ENCODE assay signal across 1 cellular context in the genomic region with DNA sequence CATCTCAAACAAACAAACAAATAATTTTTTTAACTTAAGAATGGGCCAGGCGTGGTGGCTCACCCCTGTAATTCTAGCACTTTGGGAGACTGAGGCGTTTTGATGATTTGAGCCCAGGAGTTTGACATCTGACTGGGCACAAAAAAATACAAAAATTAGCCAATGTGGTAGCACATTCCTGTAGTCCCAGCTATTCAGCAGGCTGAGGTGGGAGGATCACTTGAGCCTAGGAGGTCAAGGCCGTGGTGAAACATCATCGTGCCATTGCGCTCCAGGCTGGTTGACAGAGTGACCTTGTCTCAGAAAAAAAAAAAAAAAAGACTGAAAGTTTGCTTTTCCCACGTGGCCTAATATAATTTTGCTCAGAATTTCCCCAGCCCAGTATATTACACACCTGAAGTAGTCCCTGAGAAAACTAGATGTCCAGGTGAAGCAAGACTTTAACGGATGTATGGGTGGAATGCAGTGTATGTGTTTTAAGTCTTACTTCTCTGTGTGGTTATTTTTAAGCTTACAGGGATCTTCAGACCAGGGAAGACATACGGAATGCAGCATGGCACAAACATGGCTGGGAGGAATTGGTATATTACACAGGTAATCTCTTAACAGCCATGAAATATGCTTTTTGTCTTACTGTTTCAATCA.
TF ChIP-seq lines count a peak whose summit lies in the region.

No MANE protein-coding gene starts in this region.

TF ChIP-seq in HepG2, 621 proteins besides CTCF, POLR2A, EP300 and RAD21 (continued from another document and continues in another):
- TF ChIP-seq, protein P1, sequence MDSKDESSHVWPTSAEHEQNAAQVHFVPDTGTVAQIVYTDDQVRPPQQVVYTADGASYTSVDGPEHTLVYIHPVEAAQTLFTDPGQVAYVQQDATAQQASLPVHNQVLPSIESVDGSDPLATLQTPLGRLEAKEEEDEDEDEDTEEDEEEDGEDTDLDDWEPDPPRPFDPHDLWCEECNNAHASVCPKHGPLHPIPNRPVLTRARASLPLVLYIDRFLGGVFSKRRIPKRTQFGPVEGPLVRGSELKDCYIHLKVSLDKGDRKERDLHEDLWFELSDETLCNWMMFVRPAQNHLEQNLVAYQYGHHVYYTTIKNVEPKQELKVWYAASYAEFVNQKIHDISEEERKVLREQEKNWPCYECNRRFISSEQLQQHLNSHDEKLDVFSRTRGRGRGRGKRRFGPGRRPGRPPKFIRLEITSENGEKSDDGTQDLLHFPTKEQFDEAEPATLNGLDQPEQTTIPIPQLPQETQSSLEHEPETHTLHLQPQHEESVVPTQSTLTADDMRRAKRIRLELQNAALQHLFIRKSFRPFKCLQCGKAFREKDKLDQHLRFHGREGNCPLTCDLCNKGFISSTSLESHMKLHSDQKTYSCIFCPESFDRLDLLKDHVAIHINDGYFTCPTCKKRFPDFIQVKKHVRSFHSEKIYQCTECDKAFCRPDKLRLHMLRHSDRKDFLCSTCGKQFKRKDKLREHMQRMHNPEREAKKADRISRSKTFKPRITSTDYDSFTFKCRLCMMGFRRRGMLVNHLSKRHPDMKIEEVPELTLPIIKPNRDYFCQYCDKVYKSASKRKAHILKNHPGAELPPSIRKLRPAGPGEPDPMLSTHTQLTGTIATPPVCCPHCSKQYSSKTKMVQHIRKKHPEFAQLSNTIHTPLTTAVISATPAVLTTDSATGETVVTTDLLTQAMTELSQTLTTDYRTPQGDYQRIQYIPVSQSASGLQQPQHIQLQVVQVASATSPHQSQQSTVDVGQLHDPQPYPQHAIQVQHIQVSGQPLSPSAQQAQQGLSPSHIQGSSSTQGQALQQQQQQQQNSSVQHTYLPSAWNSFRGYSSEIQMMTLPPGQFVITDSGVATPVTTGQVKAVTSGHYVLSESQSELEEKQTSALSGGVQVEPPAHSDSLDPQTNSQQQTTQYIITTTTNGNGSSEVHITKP (CRISPR knock-in tag; IDR thresholded peaks at IDR 0.05; ENCODE audit: low read depth), result no peak
- TF ChIP-seq ZNF501 (CRISPR knock-in tag; IDR thresholded peaks at IDR 0.05) (peak; percentile 68), ZNF570 (CRISPR knock-in tag; IDR thresholded peaks at IDR 0.05; ENCODE audit: borderline replicate concordance) (no peak), ZNF720 (CRISPR knock-in tag; IDR thresholded peaks at IDR 0.05) (no peak), REPIN1 (CRISPR knock-in tag; IDR thresholded peaks at IDR 0.05; ENCODE audit: borderline replicate concordance, low read depth) (no peak), ZNF546 (CRISPR knock-in tag; conservative IDR thresholded peaks at IDR 0.05) (no peak), ZBTB7B (CRISPR knock-in tag; IDR thresholded peaks at IDR 0.05) (0 out of 2 replicates have a peak, but pooled peaks have one; percentile 51), CREM (IDR thresholded peaks at IDR 0.05) (peak; percentile 46; the same call in 1 of the 2 replicates), CREM (CRISPR knock-in tag; IDR thresholded peaks at IDR 0.05) (no peak), ZFP36L2 (CRISPR knock-in tag; IDR thresholded peaks at IDR 0.05) (no peak), HIVEP1 (CRISPR knock-in tag; IDR thresholded peaks at IDR 0.05) (no peak), ZNF468 (CRISPR knock-in tag; IDR thresholded peaks at IDR 0.05) (no peak), HNRNPUL1 (IDR thresholded peaks at IDR 0.05; ENCODE audit: low read depth, low read length) (no peak), ZNF350 (CRISPR knock-in tag; IDR thresholded peaks at IDR 0.05; ENCODE audit: borderline replicate concordance, low read depth) (no peak), NFIB (CRISPR knock-in tag; IDR thresholded peaks at IDR 0.05; ENCODE audit: borderline replicate concordance) (no peak), KAT7 (CRISPR knock-in tag; IDR thresholded peaks at IDR 0.05; ENCODE audit: borderline replicate concordance) (no peak), ZMYM3 (CRISPR knock-in tag; IDR thresholded peaks at IDR 0.05) (no peak; the same call in 1 of the 2 replicates), ATF7-NPFF (CRISPR knock-in tag; IDR thresholded peaks at IDR 0.05; ENCODE audit: low read depth) (no peak), ZNF841 (CRISPR knock-in tag; IDR thresholded peaks at IDR 0.05; ENCODE audit: borderline replicate concordance) (no peak), SRSF9 (IDR thresholded peaks at IDR 0.05; ENCODE audit: borderline replicate concordance, insufficient read depth, low read depth, low read length, poor library complexity, severe bottlenecking) (no peak), NR2F1 (CRISPR knock-in tag; IDR thresholded peaks at IDR 0.05) (peak; percentile 88 to 93), ZFP36L1 (CRISPR knock-in tag; IDR thresholded peaks at IDR 0.05) (no peak), NR2F6 (IDR thresholded peaks at IDR 0.05) (peak; percentile 95), NR2F6 (CRISPR knock-in tag; IDR thresholded peaks at IDR 0.05) (peak; percentile 98), FOXC1 (CRISPR knock-in tag; IDR thresholded peaks at IDR 0.05; ENCODE audit: borderline replicate concordance) (no peak), ZNF20 (CRISPR knock-in tag; IDR thresholded peaks at IDR 0.05) (no peak), SP1 (IDR thresholded peaks at IDR 0.05) (no peak), SP1 (CRISPR knock-in tag; IDR thresholded peaks at IDR 0.05) (no peak), HNF4G (IDR thresholded peaks at IDR 0.05; ENCODE audit: borderline replicate concordance, low read depth, low read length) (peak; percentile 46; the same call in 1 of the 2 replicates), HNF4G (CRISPR knock-in tag; IDR thresholded peaks at IDR 0.05; ENCODE audit: borderline replicate concordance, low read depth) (no peak; the same call in 1 of the 2 replicates), ZNF333 (CRISPR knock-in tag; IDR thresholded peaks at IDR 0.05; ENCODE audit: borderline replicate concordance) (no peak), ZNF749 (CRISPR knock-in tag; IDR thresholded peaks at IDR 0.05; ENCODE audit: borderline replicate concordance) (no peak), ZNF746 (CRISPR knock-in tag; IDR thresholded peaks at IDR 0.05) (no peak), ESRRA (CRISPR knock-in tag; IDR thresholded peaks at IDR 0.05; ENCODE audit: low read depth) (peak; percentile 93), GATAD2A (CRISPR knock-in tag; IDR thresholded peaks at IDR 0.05) (peak; percentile 73)
- TF ChIP-seq, protein P2, sequence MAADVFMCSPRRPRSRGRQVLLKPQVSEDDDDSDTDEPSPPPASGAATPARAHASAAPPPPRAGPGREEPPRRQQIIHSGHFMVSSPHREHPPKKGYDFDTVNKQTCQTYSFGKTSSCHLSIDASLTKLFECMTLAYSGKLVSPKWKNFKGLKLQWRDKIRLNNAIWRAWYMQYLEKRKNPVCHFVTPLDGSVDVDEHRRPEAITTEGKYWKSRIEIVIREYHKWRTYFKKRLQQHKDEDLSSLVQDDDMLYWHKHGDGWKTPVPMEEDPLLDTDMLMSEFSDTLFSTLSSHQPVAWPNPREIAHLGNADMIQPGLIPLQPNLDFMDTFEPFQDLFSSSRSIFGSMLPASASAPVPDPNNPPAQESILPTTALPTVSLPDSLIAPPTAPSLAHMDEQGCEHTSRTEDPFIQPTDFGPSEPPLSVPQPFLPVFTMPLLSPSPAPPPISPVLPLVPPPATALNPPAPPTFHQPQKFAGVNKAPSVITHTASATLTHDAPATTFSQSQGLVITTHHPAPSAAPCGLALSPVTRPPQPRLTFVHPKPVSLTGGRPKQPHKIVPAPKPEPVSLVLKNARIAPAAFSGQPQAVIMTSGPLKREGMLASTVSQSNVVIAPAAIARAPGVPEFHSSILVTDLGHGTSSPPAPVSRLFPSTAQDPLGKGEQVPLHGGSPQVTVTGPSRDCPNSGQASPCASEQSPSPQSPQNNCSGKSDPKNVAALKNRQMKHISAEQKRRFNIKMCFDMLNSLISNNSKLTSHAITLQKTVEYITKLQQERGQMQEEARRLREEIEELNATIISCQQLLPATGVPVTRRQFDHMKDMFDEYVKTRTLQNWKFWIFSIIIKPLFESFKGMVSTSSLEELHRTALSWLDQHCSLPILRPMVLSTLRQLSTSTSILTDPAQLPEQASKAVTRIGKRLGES (CRISPR knock-in tag; IDR thresholded peaks at IDR 0.05; ENCODE audit: borderline replicate concordance), result no peak
- TF ChIP-seq, protein P3, sequence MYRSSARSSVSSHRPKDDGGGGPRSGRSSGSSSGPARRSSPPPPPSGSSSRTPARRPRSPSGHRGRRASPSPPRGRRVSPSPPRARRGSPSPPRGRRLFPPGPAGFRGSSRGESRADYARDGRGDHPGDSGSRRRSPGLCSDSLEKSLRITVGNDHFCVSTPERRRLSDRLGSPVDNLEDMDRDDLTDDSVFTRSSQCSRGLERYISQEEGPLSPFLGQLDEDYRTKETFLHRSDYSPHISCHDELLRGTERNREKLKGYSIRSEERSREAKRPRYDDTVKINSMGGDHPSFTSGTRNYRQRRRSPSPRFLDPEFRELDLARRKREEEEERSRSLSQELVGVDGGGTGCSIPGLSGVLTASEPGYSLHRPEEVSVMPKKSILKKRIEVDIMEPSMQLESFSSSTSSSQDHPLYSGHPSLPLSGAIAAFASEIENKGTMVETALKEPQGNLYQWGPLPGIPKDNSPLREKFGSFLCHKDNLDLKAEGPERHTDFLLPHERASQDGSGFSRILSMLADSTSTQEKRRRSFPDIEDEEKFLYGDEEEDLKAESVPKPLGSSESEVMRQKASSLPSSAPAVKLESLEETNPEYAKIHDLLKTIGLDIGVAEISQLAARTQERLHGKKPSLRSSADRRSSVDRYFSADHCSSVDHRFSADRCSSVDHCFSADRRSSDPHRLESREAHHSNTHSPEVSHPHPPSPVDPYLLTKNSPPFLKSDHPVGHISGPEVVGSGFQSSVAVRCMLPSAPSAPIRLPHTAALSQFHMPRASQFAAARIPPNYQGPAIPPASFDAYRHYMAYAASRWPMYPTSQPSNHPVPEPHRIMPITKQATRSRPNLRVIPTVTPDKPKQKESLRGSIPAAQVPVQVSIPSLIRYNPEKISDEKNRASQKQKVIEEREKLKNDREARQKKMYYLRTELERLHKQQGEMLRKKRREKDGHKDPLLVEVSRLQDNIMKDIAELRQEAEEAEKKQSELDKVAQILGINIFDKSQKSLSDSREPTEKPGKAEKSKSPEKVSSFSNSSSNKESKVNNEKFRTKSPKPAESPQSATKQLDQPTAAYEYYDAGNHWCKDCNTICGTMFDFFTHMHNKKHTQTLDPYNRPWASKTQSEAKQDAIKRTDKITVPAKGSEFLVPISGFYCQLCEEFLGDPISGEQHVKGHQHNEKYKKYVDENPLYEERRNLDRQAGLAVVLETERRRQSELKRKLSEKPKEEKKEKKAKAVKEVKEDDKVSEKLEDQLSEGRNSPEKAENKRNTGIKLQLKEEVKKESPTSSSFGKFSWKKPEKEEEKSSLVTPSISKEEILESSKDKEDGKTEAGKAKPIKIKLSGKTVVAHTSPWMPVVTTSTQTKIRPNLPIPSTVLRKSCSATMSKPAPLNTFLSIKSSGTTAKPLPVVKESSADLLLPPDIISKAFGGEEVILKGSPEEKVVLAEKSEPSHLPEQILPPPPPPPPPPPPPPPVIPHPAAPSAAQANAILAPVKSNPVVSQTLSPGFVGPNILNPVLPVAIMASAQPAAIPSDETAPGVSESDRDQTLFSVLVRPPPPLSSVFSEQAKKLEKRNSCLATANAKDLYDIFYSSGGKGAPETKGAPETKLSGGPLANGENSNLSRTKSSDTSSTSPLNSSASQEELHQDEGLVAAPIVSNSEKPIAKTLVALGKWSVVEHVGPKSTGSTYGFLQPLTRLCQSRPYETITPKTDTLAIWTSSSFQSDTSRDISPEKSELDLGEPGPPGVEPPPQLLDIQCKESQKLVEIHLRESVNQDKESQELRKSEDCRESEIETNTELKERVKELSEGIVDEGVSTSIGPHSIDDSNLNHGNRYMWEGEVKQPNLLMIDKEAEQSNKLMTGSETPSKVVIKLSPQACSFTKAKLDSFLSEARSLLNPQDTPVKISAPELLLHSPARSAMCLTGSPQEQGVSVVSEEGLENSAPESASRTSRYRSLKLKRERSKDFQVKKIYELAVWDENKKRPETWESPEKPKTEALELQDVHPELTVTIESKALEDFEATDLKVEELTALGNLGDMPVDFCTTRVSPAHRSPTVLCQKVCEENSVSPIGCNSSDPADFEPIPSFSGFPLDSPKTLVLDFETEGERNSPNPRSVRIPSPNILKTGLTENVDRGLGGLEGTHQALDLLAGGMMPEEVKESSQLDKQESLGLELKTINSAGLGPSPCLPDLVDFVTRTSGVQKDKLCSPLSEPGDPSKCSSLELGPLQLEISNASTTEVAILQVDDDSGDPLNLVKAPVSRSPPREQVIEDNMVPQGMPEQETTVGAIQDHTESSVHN (CRISPR knock-in tag; IDR thresholded peaks at IDR 0.05), result no peak
- TF ChIP-seq, protein P4, sequence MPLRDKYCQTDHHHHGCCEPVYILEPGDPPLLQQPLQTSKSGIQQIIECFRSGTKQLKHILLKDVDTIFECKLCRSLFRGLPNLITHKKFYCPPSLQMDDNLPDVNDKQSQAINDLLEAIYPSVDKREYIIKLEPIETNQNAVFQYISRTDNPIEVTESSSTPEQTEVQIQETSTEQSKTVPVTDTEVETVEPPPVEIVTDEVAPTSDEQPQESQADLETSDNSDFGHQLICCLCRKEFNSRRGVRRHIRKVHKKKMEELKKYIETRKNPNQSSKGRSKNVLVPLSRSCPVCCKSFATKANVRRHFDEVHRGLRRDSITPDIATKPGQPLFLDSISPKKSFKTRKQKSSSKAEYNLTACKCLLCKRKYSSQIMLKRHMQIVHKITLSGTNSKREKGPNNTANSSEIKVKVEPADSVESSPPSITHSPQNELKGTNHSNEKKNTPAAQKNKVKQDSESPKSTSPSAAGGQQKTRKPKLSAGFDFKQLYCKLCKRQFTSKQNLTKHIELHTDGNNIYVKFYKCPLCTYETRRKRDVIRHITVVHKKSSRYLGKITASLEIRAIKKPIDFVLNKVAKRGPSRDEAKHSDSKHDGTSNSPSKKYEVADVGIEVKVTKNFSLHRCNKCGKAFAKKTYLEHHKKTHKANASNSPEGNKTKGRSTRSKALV (CRISPR knock-in tag; IDR thresholded peaks at IDR 0.05), result 0 out of 2 replicates have a peak, but pooled peaks have one; percentile 45
- TF ChIP-seq, protein P5, sequence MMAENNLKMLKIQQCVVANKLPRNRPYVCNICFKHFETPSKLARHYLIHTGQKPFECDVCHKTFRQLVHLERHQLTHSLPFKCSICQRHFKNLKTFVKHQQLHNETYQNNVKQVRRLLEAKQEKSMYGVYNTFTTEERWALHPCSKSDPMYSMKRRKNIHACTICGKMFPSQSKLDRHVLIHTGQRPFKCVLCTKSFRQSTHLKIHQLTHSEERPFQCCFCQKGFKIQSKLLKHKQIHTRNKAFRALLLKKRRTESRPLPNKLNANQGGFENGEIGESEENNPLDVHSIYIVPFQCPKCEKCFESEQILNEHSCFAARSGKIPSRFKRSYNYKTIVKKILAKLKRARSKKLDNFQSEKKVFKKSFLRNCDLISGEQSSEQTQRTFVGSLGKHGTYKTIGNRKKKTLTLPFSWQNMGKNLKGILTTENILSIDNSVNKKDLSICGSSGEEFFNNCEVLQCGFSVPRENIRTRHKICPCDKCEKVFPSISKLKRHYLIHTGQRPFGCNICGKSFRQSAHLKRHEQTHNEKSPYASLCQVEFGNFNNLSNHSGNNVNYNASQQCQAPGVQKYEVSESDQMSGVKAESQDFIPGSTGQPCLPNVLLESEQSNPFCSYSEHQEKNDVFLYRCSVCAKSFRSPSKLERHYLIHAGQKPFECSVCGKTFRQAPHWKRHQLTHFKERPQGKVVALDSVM (CRISPR knock-in tag; IDR thresholded peaks at IDR 0.05), result peak; percentile 72; the same call in 1 of the 2 replicates
- TF ChIP-seq, protein P6, sequence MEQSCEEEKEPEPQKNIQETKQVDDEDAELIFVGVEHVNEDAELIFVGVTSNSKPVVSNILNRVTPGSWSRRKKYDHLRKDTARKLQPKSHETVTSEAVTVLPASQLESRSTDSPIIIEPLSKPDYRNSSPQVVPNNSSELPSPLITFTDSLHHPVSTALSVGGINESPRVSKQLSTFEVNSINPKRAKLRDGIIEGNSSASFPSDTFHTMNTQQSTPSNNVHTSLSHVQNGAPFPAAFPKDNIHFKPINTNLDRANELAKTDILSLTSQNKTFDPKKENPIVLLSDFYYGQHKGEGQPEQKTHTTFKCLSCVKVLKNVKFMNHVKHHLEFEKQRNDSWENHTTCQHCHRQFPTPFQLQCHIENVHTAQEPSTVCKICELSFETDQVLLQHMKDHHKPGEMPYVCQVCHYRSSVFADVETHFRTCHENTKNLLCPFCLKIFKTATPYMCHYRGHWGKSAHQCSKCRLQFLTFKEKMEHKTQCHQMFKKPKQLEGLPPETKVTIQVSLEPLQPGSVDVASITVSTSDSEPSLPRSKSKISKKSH (CRISPR knock-in tag; IDR thresholded peaks at IDR 0.05; ENCODE audit: borderline replicate concordance), result no peak
